8 cellular contexts compared by ENCODE assay signal in genomic region chr16:28210264-28210663, GRCh38. TPM values are rescaled to one million over a fixed set of nuclear protein-coding genes. Genes with fewer than 3 reads are reported as not detected.
DNase-seq lines count a peak whose midpoint lies in the region; ATAC-seq, FAIRE-seq and TF ChIP-seq lines count a peak whose summit lies in the region.

No MANE protein-coding gene starts in this region.

- peak overlapping the region; percentile 98 for H3K4me3 ChIP-seq in ACC112 (ENCODE audit: low read depth, low read length)
- peak overlapping the region; percentile 86 for H3K4me3 ChIP-seq in K562
- H3K4me3 ChIP-seq in mucosa of stomach (ENCODE audit: low read length): peak overlapping the region; percentile 38

- no peak for TF ChIP-seq EP300 in K562 (IDR thresholded peaks at IDR 0.05; ENCODE audit: low read length)

- no peak for TF ChIP-seq POLR2A in K562 (conservative IDR thresholded peaks at IDR 0.05)

- H3K9ac ChIP-seq in K562 (ENCODE audit: insufficient read depth in 1 of 2, low read depth in 2 of 2, low read length in 2 of 2) (peak overlapping the region; percentile 91 to 97), mucosa of stomach (ENCODE audit: low read length) (peak overlapping the region; percentile 80)

- intact Hi-C loops in K562 (cut with micrococcal nuclease): loop anchor here (10.0 kb wide), 1 partner anchor 45 kb away; no protein-coding TSS in a partner anchor

- TF ChIP-seq RAD21 in K562 (CRISPR knock-in tag; conservative IDR thresholded peaks at IDR 0.05 in 1 of 2, IDR thresholded peaks at IDR 0.05 in 1 of 2): no peak

- WGBS in K562 (ENCODE audit: insufficient coverage, low coverage, missing lambda C conversion rate): 2% methylated on average over 5 of the region's 5 CpGs

- H3K79me2 ChIP-seq in ACC112 (ENCODE audit: control insufficient read depth, insufficient read depth, low read length, unreplicated experiment) (peaks cover 63% of the 10 kb centered on the region), K562 (ENCODE audit: control insufficient read depth, insufficient read depth, low read length) (peaks cover 64% of the 10 kb centered on the region)

- H3K4me1 ChIP-seq in ACC112 (ENCODE audit: control insufficient read depth, insufficient read depth, low read length, unreplicated experiment) (peaks cover 32% of the 10 kb centered on the region), K562 (replicated peaks in 1 of 2; ENCODE audit: control insufficient read depth in 2 of 2, insufficient read depth in 2 of 2, low read length in 2 of 2) (peaks cover 12 to 24% of the 10 kb centered on the region in 2 experiments; a peak in 4 of 5 replicates), mucosa of stomach (ENCODE audit: control insufficient read depth, insufficient read depth, low read length) (peaks cover 14% of the 10 kb centered on the region)

- in situ Hi-C loops in K562 (cut with MboI): no loop called here

- ATAC-seq in K562: peak; percentile 49
- no peak for ATAC-seq in GM21381 (IDR thresholded peaks at IDR 0.05; ENCODE audit: unreplicated experiment)
- no peak for ATAC-seq in GM21367 (IDR thresholded peaks at IDR 0.05; ENCODE audit: unreplicated experiment)

- H3K27ac ChIP-seq in ACC112 (ENCODE audit: low read depth, low read length) (no peak overlapping the region), K562 (ENCODE audit: extremely low read depth, low read depth, low read length) (peak overlapping the region; percentile 89)

- FAIRE-seq in K562 (lab: Jason Lieb, UNC) (peak; percentile 60), D721Med (lab: Jason Lieb, UNC) (no peak)

- H3K4me2 ChIP-seq in K562 (ENCODE audit: insufficient read depth, low read length): peak overlapping the region; percentile 88

- DNase-seq in HT-29 (ENCODE audit: low spot score): peak; percentile 11
- peak in 2 of 4 experiments; percentile 22 to 55 for DNase-seq in K562 (ENCODE audit: extremely low read depth in 1 of 4, low spot score in 3 of 4)
- no peak for DNase-seq in T-helper 9 cell
- no peak for DNase-seq in D721Med (ENCODE audit: insufficient read length, low spot score)

- TF ChIP-seq CTCF in K562 (IDR thresholded peaks at IDR 0.05 in 2 of 3, conservative IDR thresholded peaks at IDR 0.05 in 1 of 3; ENCODE audit: insufficient read depth in 2 of 3, low read depth in 1 of 3, low read length in 3 of 3) (no peak), D721Med (IDR thresholded peaks at IDR 0.05; ENCODE audit: insufficient read depth, missing control alignments) (no peak)

- CTCF ChIA-PET in K562 (lab: Yijun Ruan, JAX; ENCODE audit: low intra/inter-chr PET ratio): no interaction called here

- H3K36me3 ChIP-seq in ACC112 (ENCODE audit: insufficient read depth, low read length) (peaks cover 18% of the 10 kb centered on the region), K562 (ENCODE audit: control insufficient read depth, insufficient read depth, low read length) (peaks cover 52% of the 10 kb centered on the region), mucosa of stomach (ENCODE audit: control insufficient read depth, insufficient read depth, low read length) (peaks cover 7% of the 10 kb centered on the region)

- H2AFZ ChIP-seq in ACC112 (ENCODE audit: low read length, unreplicated experiment) (no peak overlapping the region), K562 (ENCODE audit: low read depth, low read length) (no peak overlapping the region)

- TSS peak; percentile 50 for BruUV-seq in K562 (replicated peaks; lab: Mats Ljungman, UMichigan)

- H4K20me1 ChIP-seq in K562 (replicated peaks; ENCODE audit: control insufficient read depth, insufficient read depth, low read length): peaks cover 20% of the 10 kb centered on the region

- POLR2A ChIA-PET in K562 (lab: Yijun Ruan, JAX): interaction anchor here (0.8 to 2.6 kb wide), 10 partner anchors 8 to 54 kb away, joined by 3 to 10 read pairs (median 4); no protein-coding TSS in a partner anchor

- H3K27me3 ChIP-seq in ACC112 (ENCODE audit: insufficient read depth, low read length) (no peaks in the 10 kb centered on the region), K562 (ENCODE audit: control insufficient read depth in 2 of 2, insufficient read depth in 2 of 2, low read length in 2 of 2) (no peaks in the 10 kb centered on the region), mucosa of stomach (ENCODE audit: control insufficient read depth, insufficient read depth, low read length) (no peaks in the 10 kb centered on the region)

- no peaks in the 10 kb centered on the region for H3K9me1 ChIP-seq in K562 (ENCODE audit: control insufficient read depth, insufficient read depth, low read length)

- H3K9me3 ChIP-seq in K562 (replicated peaks; ENCODE audit: control insufficient read depth, insufficient read depth, low read depth, low read length): no peaks in the 10 kb centered on the region
- H3K9me3 ChIP-seq in mucosa of stomach (ENCODE audit: control insufficient read depth, low read length): no peaks in the 10 kb centered on the region

TF ChIP-seq in K562, 482 proteins besides CTCF, POLR2A, EP300 and RAD21:
- TF ChIP-seq GATA2 (CRISPR knock-in tag; IDR thresholded peaks at IDR 0.05) (0 out of 2 replicates have a peak, but pooled peaks have one; percentile 34), CBFA2T3 (IDR thresholded peaks at IDR 0.05) (peak; percentile 68), TAL1 (IDR thresholded peaks at IDR 0.05) (peak; percentile 43; the same call in 1 of the 2 replicates), CSDE1 (IDR thresholded peaks at IDR 0.05) (no peak), DPF2 (IDR thresholded peaks at IDR 0.05) (peak; percentile 55), TAF15 (IDR thresholded peaks at IDR 0.05; ENCODE audit: low read depth, low read length) (no peak), POLR3A (IDR thresholded peaks at IDR 0.05; ENCODE audit: borderline replicate concordance, extremely low read depth, insufficient read depth, insufficient read length) (no peak), ZNF717 (CRISPR knock-in tag; IDR thresholded peaks at IDR 0.05) (no peak), SMARCA4 (IDR thresholded peaks at IDR 0.05) (peak; percentile 12; the same call in 1 of the 2 replicates), HMBOX1 (IDR thresholded peaks at IDR 0.05) (peak; percentile 75), TCF3 (CRISPR knock-in tag; IDR thresholded peaks at IDR 0.05) (peak; percentile 60), ARID1B (IDR thresholded peaks at IDR 0.05) (peak; percentile 56; the same call in 1 of the 2 replicates), SOX6 (IDR thresholded peaks at IDR 0.05) (peak; percentile 26; the same call in 1 of the 2 replicates), NFE2L1 (tag; IDR thresholded peaks at IDR 0.05; ENCODE audit: borderline replicate concordance, low read depth) (no peak), LEF1 (IDR thresholded peaks at IDR 0.05) (no peak), POLR2AphosphoS2 (IDR thresholded peaks at IDR 0.05; ENCODE audit: low read length) (no peak), FOSL1 (tag; conservative IDR thresholded peaks at IDR 0.05) (no peak)

RNA-seq across cellular contexts. Expression of gene XPO6, which starts 1.5 kb away (rescaled TPM):
- total RNA-seq in HT-29 (2014; rRNA removed; shearing (Covaris generic)): 178 and 193 TPM in 2 replicates
- 514 and 616 TPM in 2 replicates for total RNA-seq in K562 (2011; cell fraction: chromatin; rRNA removed; ENCODE audit: low replicate concordance)
- total RNA-seq in K562 (2011; cell fraction: nucleolus; rRNA removed): 268 and 281 TPM in 2 replicates
- total RNA-seq in K562 (2011; cell fraction: nucleoplasm; rRNA removed): 282 and 295 TPM in 2 replicates
- 121 and 136 TPM in 2 replicates for total RNA-seq in K562 (2014; rRNA removed)
- total RNA-seq in K562 (2014; rRNA removed; fragmentation: Illumina TruSeq; extraction: Trizol): 90.7 and 104 TPM in 2 replicates
- 101 and 104 TPM in 2 replicates for total RNA-seq in K562 (2015; rRNA removed; fragmentation: Illumina TruSeq; extraction: Trizol)
- total RNA-seq in K562 (2021): 196 and 204 TPM in 2 replicates
- polyA plus RNA-seq in K562 (2011; rRNA removed): 160 and 184 TPM in 2 replicates
- polyA plus RNA-seq in K562 (2011; cell fraction: cytosol; rRNA removed): 233 and 372 TPM in 2 replicates
- polyA plus RNA-seq in K562 (2011; cell fraction: nucleus; rRNA removed): 242 and 339 TPM in 2 replicates
- 107 and 149 TPM in 2 replicates for polyA plus RNA-seq in K562 (2012)
- polyA plus RNA-seq in K562 (2014; fragmentation: Illumina TruSeq; extraction: Trizol): 154 and 180 TPM in 2 replicates
- polyA plus RNA-seq in K562 (2014; fragmentation: Nextera tagmentation; extraction: Ambion mirVana): 10 to 100 TPM; 11.2 to 31.0 TPM
- 119 and 141 TPM in 2 replicates for polyA plus RNA-seq in K562 (2014; rRNA removed)
- polyA minus RNA-seq in K562 (2011; rRNA and poly(A)+ RNA removed): 205 and 308 TPM in 2 replicates
- polyA minus RNA-seq in K562 (2011; cell fraction: cytosol; rRNA and poly(A)+ RNA removed): 160 and 194 TPM in 2 replicates
- 200 and 231 TPM in 2 replicates for polyA minus RNA-seq in K562 (2011; cell fraction: nucleus; rRNA and poly(A)+ RNA removed)

Comparison
In these comparisons a context has a peak if more than half of its experiments do, and no peak if none do; other contexts are left out.
1. H3K4me3 ChIP-seq: peak in every context shown above with its lines; median percentile 98 in ACC112; 86 in K562; 38 in mucosa of stomach.